Comparison of ENCODE assay signal across 8 cellular contexts in the genomic region with DNA sequence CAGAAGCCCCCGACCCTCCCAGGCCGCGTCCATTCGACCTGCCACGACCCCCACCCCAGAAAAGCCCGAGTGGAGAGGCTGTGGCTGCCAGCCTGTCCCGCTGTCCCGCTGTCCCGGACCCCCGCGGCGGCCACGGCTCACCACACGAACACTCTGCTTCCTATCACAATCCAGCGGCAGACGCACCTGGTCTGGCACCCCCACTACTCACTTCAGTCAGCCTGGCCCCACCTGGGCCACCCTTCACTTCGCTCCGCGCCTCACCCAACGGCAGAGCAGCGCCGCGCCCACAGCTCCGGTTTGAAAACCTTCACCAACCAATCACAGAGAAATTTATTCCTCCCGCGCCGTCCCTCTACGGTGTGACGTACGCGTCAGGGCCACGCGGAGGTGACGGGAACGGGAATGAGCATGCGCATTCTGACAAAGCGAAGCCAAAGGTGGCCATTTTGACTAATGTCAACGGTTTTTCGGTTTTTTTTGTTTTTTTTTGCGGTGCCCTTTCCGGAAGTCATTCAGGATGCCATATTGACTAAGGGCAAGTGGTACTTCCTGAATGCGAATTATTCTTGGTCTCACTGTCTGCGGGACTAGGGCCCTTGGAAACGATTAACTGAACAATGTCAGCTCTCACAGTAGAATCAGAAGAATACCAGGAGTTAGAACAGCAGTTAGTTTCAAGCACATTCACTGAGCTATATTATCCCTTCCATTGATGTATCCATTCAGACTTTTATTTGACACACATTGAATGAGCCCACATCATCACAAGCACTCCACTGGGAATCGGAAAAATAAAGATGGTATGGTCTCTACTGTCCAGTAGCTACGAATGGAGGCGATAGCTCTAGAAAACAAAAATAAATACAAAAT. TPM values are rescaled to one million over a fixed set of nuclear protein-coding genes. Genes with fewer than 3 reads are reported as not detected.
DNase-seq lines count a peak whose midpoint lies in the region; TF ChIP-seq lines count a peak whose summit lies in the region.

A gene with protein sequence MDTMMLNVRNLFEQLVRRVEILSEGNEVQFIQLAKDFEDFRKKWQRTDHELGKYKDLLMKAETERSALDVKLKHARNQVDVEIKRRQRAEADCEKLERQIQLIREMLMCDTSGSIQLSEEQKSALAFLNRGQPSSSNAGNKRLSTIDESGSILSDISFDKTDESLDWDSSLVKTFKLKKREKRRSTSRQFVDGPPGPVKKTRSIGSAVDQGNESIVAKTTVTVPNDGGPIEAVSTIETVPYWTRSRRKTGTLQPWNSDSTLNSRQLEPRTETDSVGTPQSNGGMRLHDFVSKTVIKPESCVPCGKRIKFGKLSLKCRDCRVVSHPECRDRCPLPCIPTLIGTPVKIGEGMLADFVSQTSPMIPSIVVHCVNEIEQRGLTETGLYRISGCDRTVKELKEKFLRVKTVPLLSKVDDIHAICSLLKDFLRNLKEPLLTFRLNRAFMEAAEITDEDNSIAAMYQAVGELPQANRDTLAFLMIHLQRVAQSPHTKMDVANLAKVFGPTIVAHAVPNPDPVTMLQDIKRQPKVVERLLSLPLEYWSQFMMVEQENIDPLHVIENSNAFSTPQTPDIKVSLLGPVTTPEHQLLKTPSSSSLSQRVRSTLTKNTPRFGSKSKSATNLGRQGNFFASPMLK (minus strand): TSS at position 308 of the 873 bp plus-strand sequence. CDS start 8,779 bp downstream, outside the sequence.

- H3K4me2 ChIP-seq in MM.1S (ENCODE audit: low read depth, low read length) (peak within 1 kb of the TSS; percentile 88), neural cell (ENCODE audit: low read length) (peak within 1 kb of the TSS; percentile 89)

- TF ChIP-seq CTCF in MM.1S (IDR thresholded peaks at IDR 0.05; ENCODE audit: low read length), result no peak
- no peak for TF ChIP-seq CTCF in fibroblast of villous mesenchyme (IDR thresholded peaks at IDR 0.05; ENCODE audit: insufficient read depth, low read depth, low read length)
- TF ChIP-seq CTCF in neural cell (IDR thresholded peaks at IDR 0.05; ENCODE audit: poor library complexity, severe bottlenecking), result no peak
- no peak for TF ChIP-seq CTCF in stomach (IDR thresholded peaks at IDR 0.05)

- H3K27ac ChIP-seq in MM.1S (ENCODE audit: low read length), result peak within 1 kb of the TSS; percentile 53; the same call in 1 of the 2 replicates
- H3K27ac ChIP-seq in neural cell (ENCODE audit: low read length), result peak within 1 kb of the TSS; percentile 78
- H3K27ac ChIP-seq in stomach, result peak within 1 kb of the TSS; percentile 63 to 86 (median 72)

- H3K27me3 ChIP-seq in HAP-1 (ENCODE audit: low read depth) (no peaks in the 10 kb centered on the region), MM.1S (replicated peaks; ENCODE audit: insufficient read depth, low read length) (no peaks in the 10 kb centered on the region), neural cell (ENCODE audit: insufficient read depth, low read depth, low read length) (no peaks in the 10 kb centered on the region), stomach (no peaks in the 10 kb centered on the region)

- H3F3A ChIP-seq in MM.1S (ENCODE audit: insufficient read depth, low read length) (no peaks in the 10 kb centered on the region), neural cell (ENCODE audit: insufficient read depth, low read length, poor library complexity, severe bottlenecking) (peaks cover 4% of the 10 kb centered on the region)

- H3K79me2 ChIP-seq in MM.1S (ENCODE audit: low read length), result peaks cover 49% of the 10 kb centered on the region
- H3K79me2 ChIP-seq in neural cell (replicated peaks; ENCODE audit: insufficient read depth, low read length), result peaks cover 40% of the 10 kb centered on the region

- TF ChIP-seq RAD21 in neural cell (conservative IDR thresholded peaks at IDR 0.05), result no peak

- H3K36me3 ChIP-seq in ES-I3 (ENCODE audit: insufficient read depth, low read length) (no peaks in the 10 kb centered on the region), HAP-1 (replicated peaks) (peaks cover 10% of the 10 kb centered on the region; the same call in 1 of the 2 replicates), MM.1S (replicated peaks; ENCODE audit: insufficient read depth, low read length) (0 out of 2 replicates have a peak, but pooled peaks cover 3% of the 10 kb centered on the region), neural cell (ENCODE audit: insufficient read depth, low read length) (no peaks in the 10 kb centered on the region), stomach (no peaks in the 10 kb centered on the region)

- H4K20me1 ChIP-seq in MM.1S (ENCODE audit: insufficient read depth, low read length) (no peaks in the 10 kb centered on the region), neural cell (ENCODE audit: insufficient read depth) (no peaks in the 10 kb centered on the region)

- no peaks in the 10 kb centered on the region for H3K9me2 ChIP-seq in MM.1S (replicated peaks; ENCODE audit: insufficient read depth, low read length)
- no peaks in the 10 kb centered on the region for H3K9me2 ChIP-seq in neural cell (ENCODE audit: insufficient read depth, low read length)

- in situ Hi-C loops in HAP-1 (cut with MboI; ENCODE audit: low sequenced_read_pairs), result no loop called here

- TF ChIP-seq EP300 in neural cell (conservative IDR thresholded peaks at IDR 0.05; ENCODE audit: poor library complexity, severe bottlenecking) (peak; percentile 36), stomach (IDR thresholded peaks at IDR 0.05) (no peak)

- H3K4me3 ChIP-seq in HAP-1 (peak within 1 kb of the TSS; percentile 92), MM.1S (ENCODE audit: low read length) (peak within 1 kb of the TSS; percentile 84), fibroblast of villous mesenchyme (ENCODE audit: low read depth, low read length) (peak within 1 kb of the TSS; percentile 97), neural cell (ENCODE audit: low read length) (peak within 1 kb of the TSS; percentile 80), stomach (peak within 1 kb of the TSS; percentile 65 to 91 (median 84))

- DNase-seq in HAP-1 (ENCODE audit: low spot score in 2 of 2), result peak; percentile 96 to 98
- peak; percentile 100 for DNase-seq in MM.1S
- peak; percentile 88 for DNase-seq in SIG-M5 (lab: John Stamatoyannopoulos, UW)
- peak; percentile 70 for DNase-seq in activated gamma-delta T cell (lab: John Stamatoyannopoulos, UW)
- DNase-seq in fibroblast of villous mesenchyme (ENCODE audit: low read depth), result peak; percentile 98
- DNase-seq in stomach, result peak; percentile 96

- H3K9me3 ChIP-seq in ES-I3 (ENCODE audit: control insufficient read depth, insufficient read depth, low read length) (no peaks in the 10 kb centered on the region), HAP-1 (no peaks in the 10 kb centered on the region), MM.1S (replicated peaks; ENCODE audit: insufficient read depth, low read length) (no peaks in the 10 kb centered on the region), neural cell (ENCODE audit: low read length) (no peaks in the 10 kb centered on the region), stomach (no peaks in the 10 kb centered on the region)

- intact Hi-C loops in stomach (cut with DNase I; ENCODE audit: low total_unique reads), result no loop called here

- H3K9ac ChIP-seq in ES-I3 (ENCODE audit: low read depth, low read length) (peak within 1 kb of the TSS; percentile 74), MM.1S (ENCODE audit: low read length) (peak within 1 kb of the TSS; percentile 77), neural cell (ENCODE audit: low read length) (peak within 1 kb of the TSS; percentile 56)

- WGBS in stomach, 5 donors, result 5 to 6% (median 6%) methylated on average over 45 to 47 of the region's 47 CpGs

- TF ChIP-seq POLR2A in stomach (IDR thresholded peaks at IDR 0.05), result no peak

- H3K4me1 ChIP-seq in ES-I3 (ENCODE audit: insufficient read depth, low read length) (no peaks in the 10 kb centered on the region), HAP-1 (peaks cover 28% of the 10 kb centered on the region), MM.1S (ENCODE audit: low read length) (no peaks in the 10 kb centered on the region), stomach (peaks cover 0 to 25% (median 14%) of the 10 kb centered on the region in 4 donors)

- peak within 1 kb of the TSS; percentile 75 for H2AFZ ChIP-seq in MM.1S (ENCODE audit: low read length)
- peak within 1 kb of the TSS; percentile 96 for H2AFZ ChIP-seq in neural cell (ENCODE audit: low read depth, low read length)

TF ChIP-seq in neural cell, 6 proteins besides CTCF, POLR2A, EP300 and RAD21:
- TF ChIP-seq MXI1 (conservative IDR thresholded peaks at IDR 0.05; ENCODE audit: poor library complexity, severe bottlenecking) (peak; percentile 96), EZH2 (IDR thresholded peaks at IDR 0.05; ENCODE audit: borderline replicate concordance, insufficient read depth, low read length, poor library complexity, severe bottlenecking) (no peak), POLR2AphosphoS5 (IDR thresholded peaks at IDR 0.05) (peak; percentile 4), TAF1 (IDR thresholded peaks at IDR 0.05; ENCODE audit: low read depth) (no peak)
- TF ChIP-seq, protein P1, sequence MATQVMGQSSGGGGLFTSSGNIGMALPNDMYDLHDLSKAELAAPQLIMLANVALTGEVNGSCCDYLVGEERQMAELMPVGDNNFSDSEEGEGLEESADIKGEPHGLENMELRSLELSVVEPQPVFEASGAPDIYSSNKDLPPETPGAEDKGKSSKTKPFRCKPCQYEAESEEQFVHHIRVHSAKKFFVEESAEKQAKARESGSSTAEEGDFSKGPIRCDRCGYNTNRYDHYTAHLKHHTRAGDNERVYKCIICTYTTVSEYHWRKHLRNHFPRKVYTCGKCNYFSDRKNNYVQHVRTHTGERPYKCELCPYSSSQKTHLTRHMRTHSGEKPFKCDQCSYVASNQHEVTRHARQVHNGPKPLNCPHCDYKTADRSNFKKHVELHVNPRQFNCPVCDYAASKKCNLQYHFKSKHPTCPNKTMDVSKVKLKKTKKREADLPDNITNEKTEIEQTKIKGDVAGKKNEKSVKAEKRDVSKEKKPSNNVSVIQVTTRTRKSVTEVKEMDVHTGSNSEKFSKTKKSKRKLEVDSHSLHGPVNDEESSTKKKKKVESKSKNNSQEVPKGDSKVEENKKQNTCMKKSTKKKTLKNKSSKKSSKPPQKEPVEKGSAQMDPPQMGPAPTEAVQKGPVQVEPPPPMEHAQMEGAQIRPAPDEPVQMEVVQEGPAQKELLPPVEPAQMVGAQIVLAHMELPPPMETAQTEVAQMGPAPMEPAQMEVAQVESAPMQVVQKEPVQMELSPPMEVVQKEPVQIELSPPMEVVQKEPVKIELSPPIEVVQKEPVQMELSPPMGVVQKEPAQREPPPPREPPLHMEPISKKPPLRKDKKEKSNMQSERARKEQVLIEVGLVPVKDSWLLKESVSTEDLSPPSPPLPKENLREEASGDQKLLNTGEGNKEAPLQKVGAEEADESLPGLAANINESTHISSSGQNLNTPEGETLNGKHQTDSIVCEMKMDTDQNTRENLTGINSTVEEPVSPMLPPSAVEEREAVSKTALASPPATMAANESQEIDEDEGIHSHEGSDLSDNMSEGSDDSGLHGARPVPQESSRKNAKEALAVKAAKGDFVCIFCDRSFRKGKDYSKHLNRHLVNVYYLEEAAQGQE (IDR thresholded peaks at IDR 0.05; ENCODE audit: borderline replicate concordance), result peak; percentile 46

RNA-seq across cellular contexts. Expression of the gene that starts here (rescaled TPM):
- 36.1 and 69.1 TPM in 2 replicates for total RNA-seq in fibroblast of villous mesenchyme
- 16.2 and 18.3 TPM in 2 replicates for polyA plus RNA-seq in neural cell
- 16.1 and 22.6 TPM in 2 replicates for polyA minus RNA-seq in neural cell
- total RNA-seq in stomach, result 10 to 100 TPM in 4 of 5 donors, 1 to 10 TPM in 1; 9.3 to 36.7 (median 12.9) TPM
- polyA plus RNA-seq in stomach, result 10 to 100 TPM in 2 of 3 donors, 1 to 10 TPM in 1; 7.9 to 13.4 (median 11.2) TPM

Comparison
In these comparisons a context has a peak if more than half of its experiments do, and no peak if none do; other contexts are left out.
1. Peak in every context shown above with its lines: DNase-seq, H3K4me3 ChIP-seq and H3K27ac ChIP-seq.